1 cellular context compared by ENCODE assay signal in genomic region chr2:225040862-225041209, GRCh38.
TF ChIP-seq lines count a peak whose summit lies in the region.

No MANE protein-coding gene starts in this region.

TF ChIP-seq in GM12878, 131 proteins besides CTCF, POLR2A, EP300 and RAD21 (continued from another document):
- TF ChIP-seq IRF3 (IDR thresholded peaks at IDR 0.05) (no peak), NRF1 (conservative IDR thresholded peaks at IDR 0.05; ENCODE audit: low read depth, low read length) (no peak)
TF ChIP-seq in GM12878: peak in this region for 4.
